In the genomic region with DNA sequence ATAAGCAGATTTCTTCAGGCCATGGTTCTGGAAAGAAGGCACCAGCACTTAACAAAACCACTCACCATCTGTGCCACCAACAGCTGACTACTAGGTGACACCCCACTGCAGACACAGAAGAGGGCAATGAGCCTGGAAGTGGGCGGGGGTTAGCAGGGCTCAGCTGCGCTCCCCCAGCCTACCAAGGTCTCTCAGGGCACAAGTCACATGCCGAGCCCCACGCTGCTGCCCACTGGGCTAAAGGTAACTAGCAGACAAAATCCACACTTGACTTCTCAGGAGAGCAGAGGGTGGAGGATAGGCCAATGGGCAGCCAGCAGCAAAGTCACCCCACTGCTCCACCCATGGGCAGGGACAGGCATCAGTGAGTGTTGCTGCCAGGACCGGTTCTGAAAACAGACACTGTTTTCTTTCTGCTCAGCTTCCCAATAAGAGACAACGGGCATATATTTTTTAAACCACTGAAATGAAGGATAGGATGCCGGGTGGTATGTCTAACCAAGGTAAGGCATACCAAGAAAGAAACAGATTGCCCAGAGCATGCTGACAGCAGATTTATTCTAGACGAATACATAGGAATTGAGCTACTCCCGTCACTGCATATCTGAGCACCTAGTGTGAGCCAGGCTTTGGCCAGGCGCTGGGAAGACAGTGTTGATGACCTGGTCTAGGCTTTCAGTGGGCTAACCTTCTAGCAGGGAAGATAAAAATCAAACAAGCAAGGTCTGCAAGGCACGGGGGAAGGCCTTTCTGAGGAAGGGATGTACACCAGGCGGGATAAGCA, we compare ENCODE assay signal across 8 cellular contexts. TPM values are rescaled to one million over a fixed set of nuclear protein-coding genes. Genes with fewer than 3 reads are reported as not detected.
DNase-seq lines count a peak whose midpoint lies in the region; ATAC-seq and TF ChIP-seq lines count a peak whose summit lies in the region.

No MANE protein-coding gene starts in this region.

- H3K4me3 ChIP-seq in fibroblast of mammary gland (ENCODE audit: control insufficient read depth, low read depth, low read length): no peak overlapping the region
- H3K4me3 ChIP-seq in MM.1S (ENCODE audit: low read length): no peak overlapping the region
- H3K4me3 ChIP-seq in CD8-positive, alpha-beta T cell (ENCODE audit: low read depth, low read length): no peak overlapping the region

- H3K27me3 ChIP-seq in MM.1S (replicated peaks; ENCODE audit: insufficient read depth, low read length): no peaks in the 10 kb centered on the region
- H3K27me3 ChIP-seq in CD8-positive, alpha-beta T cell (ENCODE audit: insufficient read depth, low read length): no peaks in the 10 kb centered on the region

- no peaks in the 10 kb centered on the region for H3K27me3 Mint-ChIP-seq in CD8-positive, alpha-beta T cell (ENCODE audit: low read depth)

- no peaks in the 10 kb centered on the region for H3K9me3 Mint-ChIP-seq in CD8-positive, alpha-beta T cell

- H3K4me1 ChIP-seq in MM.1S (ENCODE audit: low read length): no peaks in the 10 kb centered on the region
- H3K4me1 ChIP-seq in CD8-positive, alpha-beta T cell (ENCODE audit: insufficient read depth, low read length): no peaks in the 10 kb centered on the region

- no peaks in the 10 kb centered on the region for H3K79me2 ChIP-seq in MM.1S (ENCODE audit: low read length)

- H3K9ac ChIP-seq in MM.1S (ENCODE audit: low read length): no peak overlapping the region

- intact Hi-C loops in CD8-positive, alpha-beta T cell (cut with DNase I, micrococcal nuclease): no loop called here

- no peaks in the 10 kb centered on the region for H4K20me1 ChIP-seq in MM.1S (ENCODE audit: insufficient read depth, low read length)

- no peak overlapping the region for H2AFZ ChIP-seq in MM.1S (ENCODE audit: low read length)

- H3K4me2 ChIP-seq in MM.1S (ENCODE audit: low read depth, low read length): no peak overlapping the region

- CTCF ChIA-PET in CD8-positive, alpha-beta T cell (lab: Charles Lee): no interaction called here

- no peaks in the 10 kb centered on the region for H3F3A ChIP-seq in MM.1S (ENCODE audit: insufficient read depth, low read length)

- no peak overlapping the region for H3K27ac Mint-ChIP-seq in CD8-positive, alpha-beta T cell

- peaks cover 14% of the 10 kb centered on the region for H3K4me1 Mint-ChIP-seq in CD8-positive, alpha-beta T cell (ENCODE audit: low read depth)

- H3K36me3 Mint-ChIP-seq in CD8-positive, alpha-beta T cell: peaks cover 21% of the 10 kb centered on the region

- H3K9me2 ChIP-seq in MM.1S (replicated peaks; ENCODE audit: insufficient read depth, low read length): no peaks in the 10 kb centered on the region

- TF ChIP-seq CTCF in fibroblast of mammary gland (conservative IDR thresholded peaks at IDR 0.05; ENCODE audit: control insufficient read depth, insufficient read depth, low read depth, low read length): no peak
- TF ChIP-seq CTCF in MM.1S (IDR thresholded peaks at IDR 0.05; ENCODE audit: low read length): no peak
- TF ChIP-seq CTCF in CD8-positive, alpha-beta T cell (IDR thresholded peaks at IDR 0.05): no peak

- DNase-seq in D341Med (ENCODE audit: low spot score): peak; percentile 52
- DNase-seq in NCI-H345 treated with DMSO at 0.1 percent for 48 hours (lab: John Stamatoyannopoulos, UW; ENCODE audit: unreplicated experiment): peak; percentile 19
- peak; percentile 10 for DNase-seq in fibroblast of mammary gland (ENCODE audit: low read depth)
- DNase-seq in retina: peak; percentile 37
- no peak for DNase-seq in MM.1S
- DNase-seq in NOMO-1 treated with DMSO at 0.1 percent for 48 hours (lab: John Stamatoyannopoulos, UW; ENCODE audit: unreplicated experiment): no peak
- DNase-seq in CD8-positive, alpha-beta T cell: no peak

- H3K9me3 ChIP-seq in MM.1S (replicated peaks; ENCODE audit: insufficient read depth, low read length): no peaks in the 10 kb centered on the region
- no peaks in the 10 kb centered on the region for H3K9me3 ChIP-seq in CD8-positive, alpha-beta T cell (ENCODE audit: low read length)

- H3K36me3 ChIP-seq in MM.1S (replicated peaks; ENCODE audit: insufficient read depth, low read length): no peaks in the 10 kb centered on the region
- no peaks in the 10 kb centered on the region for H3K36me3 ChIP-seq in CD8-positive, alpha-beta T cell (ENCODE audit: insufficient read depth, low read length)

- ATAC-seq in GM21786 (IDR thresholded peaks at IDR 0.05; ENCODE audit: unreplicated experiment): peak; percentile 81
- no peak for ATAC-seq in CD8-positive, alpha-beta T cell

- H3K4me3 Mint-ChIP-seq in CD8-positive, alpha-beta T cell: no peak overlapping the region

- POLR2A ChIA-PET in CD8-positive, alpha-beta T cell (lab: Charles Lee): no interaction called here

- H3K27ac ChIP-seq in MM.1S (ENCODE audit: low read length): no peak overlapping the region
- no peak overlapping the region for H3K27ac ChIP-seq in CD8-positive, alpha-beta T cell (ENCODE audit: low read depth, low read length)

RNA-seq across cellular contexts. Expression of gene ACSL1, which starts 20.1 kb away (rescaled TPM):
- total RNA-seq in CD8-positive, alpha-beta T cell: 10 to 100 TPM; 18.4 to 21.3 TPM

Comparison
In these comparisons a context has a peak if more than half of its experiments do, and no peak if none do; other contexts are left out.
1. DNase-seq: peak in D341Med (single experiment), NCI-H345 treated with DMSO at 0.1 percent for 48 hours (single experiment), fibroblast of mammary gland (single experiment) and retina (single experiment); none in MM.1S (single experiment), NOMO-1 treated with DMSO at 0.1 percent for 48 hours (single experiment) and CD8-positive, alpha-beta T cell (0 of 7).